In the genomic region with DNA sequence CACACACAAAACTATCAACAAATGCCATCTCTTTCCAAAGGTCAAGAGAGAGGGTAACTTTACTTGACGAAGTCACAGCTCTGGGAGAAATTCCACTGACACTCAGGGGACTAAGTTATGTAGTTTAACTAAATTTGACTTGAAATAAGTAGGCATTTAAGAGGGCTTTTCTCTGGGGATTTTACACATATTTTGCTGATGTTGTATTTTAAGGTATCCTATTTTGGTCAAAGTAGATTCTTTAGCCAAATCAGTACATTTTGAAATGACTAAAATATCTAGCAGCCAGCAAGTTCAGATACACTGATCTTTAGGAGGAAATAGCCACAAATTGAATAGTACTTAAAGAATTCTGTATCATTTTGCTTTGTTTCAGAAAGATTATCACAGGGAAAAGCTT, we compare ENCODE assay signal across 25 cellular contexts.
A peak's percentile ranks its signal among the peaks of the same experiment; 100 is the strongest.
DNase-seq lines count a peak whose midpoint lies in the region; ATAC-seq, FAIRE-seq and TF ChIP-seq lines count a peak whose summit lies in the region.
"Had no signal": no experiment of that assay in that cellular context is flagged by ENCODE, and none has a peak within 500 bp of the region (broad histone marks: within the 10 kb centered on the region; RNA-seq: fewer than 3 reads in every experiment).

No MANE protein-coding gene starts in this region.

- CTCF ChIA-PET in HepG2 (lab: Yijun Ruan, JAX; ENCODE audit: low intra/inter-chr PET ratio, low total read pairs) = no interaction called here

- H3K4me1 ChIP-seq in HepG2 (ENCODE audit: insufficient read depth, low read length) = no peaks in the 10 kb centered on the region
- no peaks in the 10 kb centered on the region for H3K4me1 ChIP-seq in right lobe of liver
- H3K4me1 ChIP-seq in psoas muscle = peaks cover 78% of the 10 kb centered on the region
- H3K4me1 ChIP-seq in tibial artery = peaks cover 0 to 74% (median 4%) of the 10 kb centered on the region in 4 donors
- H3K4me1 ChIP-seq: BLaER1 treated with 17β-estradiol and CSF1 and Interleukin-3, amounts not matched to agents 10 nM and 100 nM; HAP-1 had no signal

- no peak for ATAC-seq in HepG2
- no peak for ATAC-seq in right lobe of liver
- ATAC-seq in psoas muscle = no peak
- ATAC-seq in GM21529 (IDR thresholded peaks at IDR 0.05; ENCODE audit: unreplicated experiment) = no peak
- ATAC-seq: GM23338 had no signal

- H3K27ac ChIP-seq in HepG2 (ENCODE audit: extremely low read length, insufficient read depth, low read length) = no peak overlapping the region
- H3K27ac ChIP-seq in right lobe of liver = no peak overlapping the region
- peak overlapping the region; percentile 34 for H3K27ac ChIP-seq in psoas muscle
- peak overlapping the region; percentile 44 to 59 for H3K27ac ChIP-seq in tibial artery
- H3K27ac ChIP-seq: 22Rv1; BLaER1 treated with 17β-estradiol and CSF1 and Interleukin-3, amounts not matched to agents 10 nM and 100 nM had no signal

- H3K79me2 ChIP-seq in HepG2 (ENCODE audit: insufficient read depth, low read length) = no peaks in the 10 kb centered on the region

- in situ Hi-C loops in HepG2 (cut with HindIII; ENCODE audit: extremely low pct_ligation_motif_present, low pct_unique_long_range_greater_than_20kb) = no loop called here

- H3K4me2 ChIP-seq in HepG2 (ENCODE audit: low read depth, low read length) = no peak overlapping the region
- H3K4me2 ChIP-seq: BLaER1 treated with 17β-estradiol and CSF1 and Interleukin-3, amounts not matched to agents 10 nM and 100 nM; GM23338 had no signal

- DNase-seq in HepG2 (ENCODE audit: low spot score) = no peak
- no peak for DNase-seq in right lobe of liver
- DNase-seq in chondrocyte (ENCODE audit: low spot score) = no peak
- no peak for DNase-seq in psoas muscle
- no peak for DNase-seq in tibial artery
- DNase-seq in H7 = no peak
- no peak for DNase-seq in NCI-H345 (lab: John Stamatoyannopoulos, UW)
- DNase-seq: ACHN; AML-193; BE2C; CD4-positive, alpha-beta T cell; CD8-positive, alpha-beta memory T cell; DMS79; GF-D8; HFFc6 had no signal

- no peaks in the 10 kb centered on the region for H3K9me3 Mint-ChIP-seq in chondrocyte (ENCODE audit: low read depth)
- H3K9me3 Mint-ChIP-seq: CD4-positive, alpha-beta T cell; CD8-positive, alpha-beta memory T cell; GM23338; HFFc6 had no signal

- H3K36me3 Mint-ChIP-seq in chondrocyte (ENCODE audit: low read depth) = no peaks in the 10 kb centered on the region
- H3K36me3 Mint-ChIP-seq: CD14-positive monocyte; CD8-positive, alpha-beta memory T cell had no signal

- TF ChIP-seq RAD21 in HepG2 (CRISPR knock-in tag; IDR thresholded peaks at IDR 0.05) = no peak

- H3K36me3 ChIP-seq in HepG2 (replicated peaks in 1 of 2; ENCODE audit: control insufficient read depth in 1 of 2, insufficient read depth in 2 of 2, low read length in 2 of 2) (no peaks in the 10 kb centered on the region), right lobe of liver (no peaks in the 10 kb centered on the region), psoas muscle (ENCODE audit: insufficient read depth in 1 of 2, low read depth in 1 of 2) (no peaks in the 10 kb centered on the region), tibial artery (no peaks in the 10 kb centered on the region), H7 (replicated peaks; ENCODE audit: control insufficient read depth, insufficient read depth, low read length) (no peaks in the 10 kb centered on the region)
- H3K36me3 ChIP-seq: BE2C; BLaER1 treated with 17β-estradiol and CSF1 and Interleukin-3, amounts not matched to agents 10 nM and 100 nM; HAP-1 had no signal

- no peak for TF ChIP-seq EP300 in HepG2 (IDR thresholded peaks at IDR 0.05; ENCODE audit: low read depth in 2 of 2, low read length in 2 of 2)
- TF ChIP-seq EP300 in HepG2 (CRISPR knock-in tag; IDR thresholded peaks at IDR 0.05; ENCODE audit: borderline replicate concordance) = no peak

- intact Hi-C loops in HepG2 (cut with micrococcal nuclease; ENCODE audit: unreplicated experiment) (no loop called here), right lobe of liver (cut with DNase I) (no loop called here), psoas muscle (cut with DNase I) (no loop called here), tibial artery (cut with DNase I; ENCODE audit: low total_unique reads) (no loop called here)

- no peak for TF ChIP-seq POLR2A in HepG2 (IDR thresholded peaks at IDR 0.05; ENCODE audit: insufficient read depth in 1 of 2, low read depth in 2 of 2, low read length in 2 of 2)
- no peak for TF ChIP-seq POLR2A in right lobe of liver (IDR thresholded peaks at IDR 0.05)

- TF ChIP-seq CTCF in HepG2 (CRISPR knock-in tag; IDR thresholded peaks at IDR 0.05) (no peak), right lobe of liver (IDR thresholded peaks at IDR 0.05) (no peak), chondrocyte (IDR thresholded peaks at IDR 0.05) (no peak), psoas muscle (IDR thresholded peaks at IDR 0.05) (no peak), tibial artery (IDR thresholded peaks at IDR 0.05) (no peak)

- FAIRE-seq in HepG2 (lab: Jason Lieb, UNC) = no peak
- FAIRE-seq: A204.1, D721Med, GM12891, GM18507 had no signal

- peaks cover 74% of the 10 kb centered on the region for H3K4me1 Mint-ChIP-seq in chondrocyte (ENCODE audit: low read depth)
- H3K4me1 Mint-ChIP-seq: CD14-positive monocyte had no signal

- H3K9ac ChIP-seq in HepG2 (ENCODE audit: insufficient read depth, low read depth, low read length) = no peak overlapping the region
- H3K9ac ChIP-seq: BLaER1 treated with 17β-estradiol and CSF1 and Interleukin-3, amounts not matched to agents 10 nM and 100 nM had no signal

- 38% methylated on average over 1 of the region's 1 CpG for WGBS in HepG2 (ENCODE audit: low lambda C conversion rate)
- 67% methylated on average over 1 of the region's 1 CpG for WGBS in right lobe of liver (ENCODE audit: insufficient coverage, low coverage, low lambda C conversion rate, missing lambda C conversion rate)
- WGBS in psoas muscle, 3 donors = 19 to 48% (median 24%) methylated on average over 1 of the region's 1 CpG

- no peaks in the 10 kb centered on the region for H4K20me1 ChIP-seq in HepG2 (ENCODE audit: insufficient read depth, low read length)
- H4K20me1 ChIP-seq: BLaER1 treated with 17β-estradiol and CSF1 and Interleukin-3, amounts not matched to agents 10 nM and 100 nM had no signal

- H2AFZ ChIP-seq in HepG2 (ENCODE audit: low read length) = no peak overlapping the region
- H2AFZ ChIP-seq: GM23338 had no signal

- no peaks in the 10 kb centered on the region for H3K27me3 Mint-ChIP-seq in chondrocyte (ENCODE audit: low read depth)
- H3K27me3 Mint-ChIP-seq: CD4-positive, alpha-beta T cell had no signal

- H3K9me3 ChIP-seq in HepG2 (ENCODE audit: low read length) (no peaks in the 10 kb centered on the region), right lobe of liver (no peaks in the 10 kb centered on the region), psoas muscle (no peaks in the 10 kb centered on the region), tibial artery (no peaks in the 10 kb centered on the region)
- H3K9me3 ChIP-seq: BE2C; BLaER1 treated with 17β-estradiol and CSF1 and Interleukin-3, amounts not matched to agents 10 nM and 100 nM; HAP-1 had no signal

- H3K27ac Mint-ChIP-seq in chondrocyte (ENCODE audit: unreplicated experiment) = peak overlapping the region; percentile 60
- H3K27ac Mint-ChIP-seq: CD14-positive monocyte; CD4-positive, alpha-beta T cell; CD8-positive, alpha-beta memory T cell; GM23338; HFFc6 had no signal

- no peak overlapping the region for H3K4me3 Mint-ChIP-seq in chondrocyte (ENCODE audit: unreplicated experiment)
- H3K4me3 Mint-ChIP-seq: CD14-positive monocyte; CD4-positive, alpha-beta T cell; CD8-positive, alpha-beta memory T cell; GM23338; HFFc6 had no signal

- H3K27me3 ChIP-seq in HepG2 (ENCODE audit: control insufficient read depth in 1 of 2, insufficient read depth in 2 of 2, low read length in 2 of 2) (no peaks in the 10 kb centered on the region), right lobe of liver (no peaks in the 10 kb centered on the region), psoas muscle (ENCODE audit: insufficient read depth in 3 of 3, low read length in 2 of 3) (no peaks in the 10 kb centered on the region), tibial artery (no peaks in the 10 kb centered on the region), H7 (ENCODE audit: control insufficient read depth, insufficient read depth, low read length) (no peaks in the 10 kb centered on the region)
- H3K27me3 ChIP-seq: BE2C; BLaER1 treated with 17β-estradiol and CSF1 and Interleukin-3, amounts not matched to agents 10 nM and 100 nM had no signal

- H3K4me3 ChIP-seq in HepG2 (replicated peaks in 1 of 3; ENCODE audit: insufficient read depth in 1 of 3, low read depth in 2 of 3, low read length in 3 of 3) = no peak overlapping the region
- no peak overlapping the region for H3K4me3 ChIP-seq in right lobe of liver
- H3K4me3 ChIP-seq in psoas muscle = no peak overlapping the region
- H3K4me3 ChIP-seq in tibial artery = no peak overlapping the region
- H3K4me3 ChIP-seq in H7 (ENCODE audit: insufficient read depth, low read depth, low read length) = no peak overlapping the region
- H3K4me3 ChIP-seq: BLaER1 treated with 17β-estradiol and CSF1 and Interleukin-3, amounts not matched to agents 10 nM and 100 nM; GM23338; HAP-1 had no signal

- POLR2A ChIA-PET in HepG2 (lab: Yijun Ruan, JAX) = no interaction called here

- no TSS peak for BruUV-seq in HepG2 (replicated peaks; lab: Mats Ljungman, UMichigan)

TF ChIP-seq in HepG2, 621 proteins besides CTCF, POLR2A, EP300 and RAD21:
- TF ChIP-seq ZNF335 (CRISPR knock-in tag; IDR thresholded peaks at IDR 0.05) = no peak
- no peak for TF ChIP-seq ZNF431 (CRISPR knock-in tag; IDR thresholded peaks at IDR 0.05; ENCODE audit: borderline replicate concordance, low read depth)
- TF ChIP-seq MAFF (IDR thresholded peaks at IDR 0.05; ENCODE audit: low read depth, low read length) = peak; percentile 69; the same call in 1 of the 2 replicates
- no peak for TF ChIP-seq SMAD9 (CRISPR knock-in tag; IDR thresholded peaks at IDR 0.05)
- peak; percentile 59 to 76; a peak in 3 of 4 replicates for TF ChIP-seq MAFK (conservative IDR thresholded peaks at IDR 0.05 in 1 of 2, IDR thresholded peaks at IDR 0.05 in 1 of 2; ENCODE audit: low read length in 2 of 2)

Comparison
In these comparisons a context has a peak if more than half of its experiments do, and no peak if none do; other contexts are left out.
1. H3K27ac ChIP-seq: peak in psoas muscle (single experiment) and tibial artery (2 of 2); none in HepG2 (single experiment) and right lobe of liver (0 of 3).